In genomic region chr7:16753932-16754571, GRCh38 we compare ENCODE assay signal across 8 cellular contexts. TPM values are rescaled to one million over a fixed set of nuclear protein-coding genes. Genes with fewer than 3 reads are reported as not detected.
DNase-seq lines count a peak whose midpoint lies in the region; ATAC-seq and TF ChIP-seq lines count a peak whose summit lies in the region.

No MANE protein-coding gene starts in this region.

- peaks cover 15% of the 10 kb centered on the region for H3K4me1 Mint-ChIP-seq in activated naive CD8-positive, alpha-beta T cell treated with anti-CD3 and anti-CD28 coated beads, Interleukin-2, amount 10 ng/mL, durations not matched to agents 7 days and 5 days
- peaks cover 26% of the 10 kb centered on the region for H3K4me1 Mint-ChIP-seq in progenitor cell of endocrine pancreas (ENCODE audit: low read depth)

- no peaks in the 10 kb centered on the region for H3K36me3 ChIP-seq in HEK293 (ENCODE audit: control insufficient read depth in 2 of 2, insufficient read depth in 1 of 2, low read length in 2 of 2)

- DNase-seq in EH (ENCODE audit: low read depth) (peak; percentile 40), NCI-H345 (lab: John Stamatoyannopoulos, UW) (peak; percentile 52), right cardiac atrium (peak; percentile 21 to 66 (median 64)), progenitor cell of endocrine pancreas (ENCODE audit: low spot score, unreplicated experiment) (peak; percentile 52), GOT3 (lab: John Stamatoyannopoulos, UW) (no peak)
- DNase-seq in activated naive CD8-positive, alpha-beta T cell treated with anti-CD3 and anti-CD28 coated beads, Interleukin-2, amount 10 ng/mL, durations not matched to agents 7 days and 5 days = no peak

- ATAC-seq in activated naive CD8-positive, alpha-beta T cell treated with anti-CD3 and anti-CD28 coated beads, Interleukin-2, amount 10 ng/mL, durations not matched to agents 7 days and 5 days (ENCODE audit: low read depth) = peak; percentile 17
- ATAC-seq in right cardiac atrium = peak; percentile 65 to 71
- no peak for ATAC-seq in GM21528 (IDR thresholded peaks at IDR 0.05; ENCODE audit: low FRiP score, unreplicated experiment)

- POLR2A ChIA-PET in HEK293 (lab: Yijun Ruan, JAX) = interaction anchor here (2.1 kb wide), 1 partner anchor 17 kb away, joined by 9 read pairs; no protein-coding TSS in a partner anchor
- POLR2A ChIA-PET in activated naive CD8-positive, alpha-beta T cell treated with anti-CD3 and anti-CD28 coated beads, Interleukin-2, amount 10 ng/mL, durations not matched to agents 7 days and 5 days (lab: Charles Lee) = no interaction called here

- TF ChIP-seq CTCF in HEK293 (tag by site-specific recombination; IDR thresholded peaks at IDR 0.05) (0 out of 2 replicates have a peak, but pooled peaks have one; percentile 13), progenitor cell of endocrine pancreas (IDR thresholded peaks at IDR 0.05; ENCODE audit: unreplicated experiment) (no peak)

- H3K9me3 ChIP-seq in HEK293 (ENCODE audit: control insufficient read depth, insufficient read depth, low read depth, low read length) (no peaks in the 10 kb centered on the region), right cardiac atrium (ENCODE audit: control insufficient read depth, low read length) (no peaks in the 10 kb centered on the region)

- CTCF ChIA-PET in HEK293 (lab: Yijun Ruan, JAX) = interaction anchor here (1.8 kb wide), 1 partner anchor 16 kb away, joined by 7 read pairs; no protein-coding TSS in a partner anchor

- H3K4me1 ChIP-seq in HEK293 (ENCODE audit: control insufficient read depth, insufficient read depth, low read length) (peaks cover 6% of the 10 kb centered on the region; the same call in 1 of the 2 replicates), right cardiac atrium (ENCODE audit: control insufficient read depth, insufficient read depth, low read length) (no peaks in the 10 kb centered on the region)

- no peak overlapping the region for H3K27ac Mint-ChIP-seq in activated naive CD8-positive, alpha-beta T cell treated with anti-CD3 and anti-CD28 coated beads, Interleukin-2, amount 10 ng/mL, durations not matched to agents 7 days and 5 days
- peak overlapping the region; percentile 95 for H3K27ac Mint-ChIP-seq in progenitor cell of endocrine pancreas

- H3K4me3 ChIP-seq in HEK293 (ENCODE audit: low read depth, low read length) (peak overlapping the region; percentile 93), right cardiac atrium (ENCODE audit: low read length) (peak overlapping the region; percentile 84)

- intact Hi-C loops in right cardiac atrium (cut with DNase I) = no loop called here

- H3K4me3 Mint-ChIP-seq in activated naive CD8-positive, alpha-beta T cell treated with anti-CD3 and anti-CD28 coated beads, Interleukin-2, amount 10 ng/mL, durations not matched to agents 7 days and 5 days = peak overlapping the region; percentile 83
- peak overlapping the region; percentile 88 for H3K4me3 Mint-ChIP-seq in progenitor cell of endocrine pancreas (ENCODE audit: low read depth)

- under 1% methylated on average over 52 of the region's 52 CpGs for WGBS in right cardiac atrium

- H3K27me3 ChIP-seq in right cardiac atrium (ENCODE audit: control insufficient read depth, insufficient read depth) = no peaks in the 10 kb centered on the region

- no peaks in the 10 kb centered on the region for H3K9me3 Mint-ChIP-seq in activated naive CD8-positive, alpha-beta T cell treated with anti-CD3 and anti-CD28 coated beads, Interleukin-2, amount 10 ng/mL, durations not matched to agents 7 days and 5 days
- no peaks in the 10 kb centered on the region for H3K9me3 Mint-ChIP-seq in progenitor cell of endocrine pancreas (ENCODE audit: low read depth)

- H3K36me3 Mint-ChIP-seq in activated naive CD8-positive, alpha-beta T cell treated with anti-CD3 and anti-CD28 coated beads, Interleukin-2, amount 10 ng/mL, durations not matched to agents 7 days and 5 days = no peaks in the 10 kb centered on the region
- peaks cover 3% of the 10 kb centered on the region for H3K36me3 Mint-ChIP-seq in progenitor cell of endocrine pancreas (ENCODE audit: insufficient read depth)

- peaks cover 24% of the 10 kb centered on the region for H3K27me3 Mint-ChIP-seq in activated naive CD8-positive, alpha-beta T cell treated with anti-CD3 and anti-CD28 coated beads, Interleukin-2, amount 10 ng/mL, durations not matched to agents 7 days and 5 days
- H3K27me3 Mint-ChIP-seq in progenitor cell of endocrine pancreas = no peaks in the 10 kb centered on the region

- peak overlapping the region; percentile 45; the same call in 1 of the 2 replicates for H3K27ac ChIP-seq in HEK293 (ENCODE audit: extremely low read depth, low read depth, low read length)
- peak overlapping the region; percentile 8 for H3K27ac ChIP-seq in right cardiac atrium (ENCODE audit: low read length)

TF ChIP-seq in HEK293, 187 proteins besides CTCF, POLR2A, EP300 and RAD21 (continues in another document):
- TF ChIP-seq, protein P1, sequence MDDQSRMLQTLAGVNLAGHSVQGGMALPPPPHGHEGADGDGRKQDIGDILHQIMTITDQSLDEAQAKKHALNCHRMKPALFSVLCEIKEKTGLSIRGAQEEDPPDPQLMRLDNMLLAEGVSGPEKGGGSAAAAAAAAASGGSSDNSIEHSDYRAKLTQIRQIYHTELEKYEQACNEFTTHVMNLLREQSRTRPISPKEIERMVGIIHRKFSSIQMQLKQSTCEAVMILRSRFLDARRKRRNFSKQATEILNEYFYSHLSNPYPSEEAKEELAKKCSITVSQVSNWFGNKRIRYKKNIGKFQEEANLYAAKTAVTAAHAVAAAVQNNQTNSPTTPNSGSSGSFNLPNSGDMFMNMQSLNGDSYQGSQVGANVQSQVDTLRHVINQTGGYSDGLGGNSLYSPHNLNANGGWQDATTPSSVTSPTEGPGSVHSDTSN (CRISPR knock-in tag; IDR thresholded peaks at IDR 0.05) = peak; percentile 4; the same call in 1 of the 2 replicates
- TF ChIP-seq ZNF335 (tag by site-specific recombination; conservative IDR thresholded peaks at IDR 0.05) (peak; percentile 91), ZEB2 (tag by site-specific recombination; IDR thresholded peaks at IDR 0.05) (0 out of 2 replicates have a peak, but pooled peaks have one; percentile 55), ZFHX2 (tag by site-specific recombination; conservative IDR thresholded peaks at IDR 0.05) (peak; percentile 63), ZBTB48 (tag by site-specific recombination; IDR thresholded peaks at IDR 0.05) (0 out of 2 replicates have a peak, but pooled peaks have one; percentile 26), ZSCAN18 (tag by site-specific recombination; IDR thresholded peaks at IDR 0.05) (no peak), ZNF473 (tag by site-specific recombination; IDR thresholded peaks at IDR 0.05) (no peak)
- TF ChIP-seq, protein P2, sequence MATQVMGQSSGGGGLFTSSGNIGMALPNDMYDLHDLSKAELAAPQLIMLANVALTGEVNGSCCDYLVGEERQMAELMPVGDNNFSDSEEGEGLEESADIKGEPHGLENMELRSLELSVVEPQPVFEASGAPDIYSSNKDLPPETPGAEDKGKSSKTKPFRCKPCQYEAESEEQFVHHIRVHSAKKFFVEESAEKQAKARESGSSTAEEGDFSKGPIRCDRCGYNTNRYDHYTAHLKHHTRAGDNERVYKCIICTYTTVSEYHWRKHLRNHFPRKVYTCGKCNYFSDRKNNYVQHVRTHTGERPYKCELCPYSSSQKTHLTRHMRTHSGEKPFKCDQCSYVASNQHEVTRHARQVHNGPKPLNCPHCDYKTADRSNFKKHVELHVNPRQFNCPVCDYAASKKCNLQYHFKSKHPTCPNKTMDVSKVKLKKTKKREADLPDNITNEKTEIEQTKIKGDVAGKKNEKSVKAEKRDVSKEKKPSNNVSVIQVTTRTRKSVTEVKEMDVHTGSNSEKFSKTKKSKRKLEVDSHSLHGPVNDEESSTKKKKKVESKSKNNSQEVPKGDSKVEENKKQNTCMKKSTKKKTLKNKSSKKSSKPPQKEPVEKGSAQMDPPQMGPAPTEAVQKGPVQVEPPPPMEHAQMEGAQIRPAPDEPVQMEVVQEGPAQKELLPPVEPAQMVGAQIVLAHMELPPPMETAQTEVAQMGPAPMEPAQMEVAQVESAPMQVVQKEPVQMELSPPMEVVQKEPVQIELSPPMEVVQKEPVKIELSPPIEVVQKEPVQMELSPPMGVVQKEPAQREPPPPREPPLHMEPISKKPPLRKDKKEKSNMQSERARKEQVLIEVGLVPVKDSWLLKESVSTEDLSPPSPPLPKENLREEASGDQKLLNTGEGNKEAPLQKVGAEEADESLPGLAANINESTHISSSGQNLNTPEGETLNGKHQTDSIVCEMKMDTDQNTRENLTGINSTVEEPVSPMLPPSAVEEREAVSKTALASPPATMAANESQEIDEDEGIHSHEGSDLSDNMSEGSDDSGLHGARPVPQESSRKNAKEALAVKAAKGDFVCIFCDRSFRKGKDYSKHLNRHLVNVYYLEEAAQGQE (tag by site-specific recombination; IDR thresholded peaks at IDR 0.05) = 0 out of 2 replicates have a peak, but pooled peaks have one; percentile 10

RNA-seq across cellular contexts. Expression of gene TSPAN13, which starts 0.5 kb away (rescaled TPM):
- total RNA-seq in activated naive CD8-positive, alpha-beta T cell treated with anti-CD3 and anti-CD28 coated beads, Interleukin-2, amount 10 ng/mL, durations not matched to agents 7 days and 5 days = under 1 TPM; 0.42 to 0.91 TPM
- total RNA-seq in right cardiac atrium (10 to 100 TPM in 2 of 4 donors, 1 to 10 TPM in 2; 6.9 to 15.2 (median 10.4) TPM), progenitor cell of endocrine pancreas (112 and 116 TPM in 2 replicates)
- polyA plus RNA-seq in right cardiac atrium = 16.1 TPM

RNA-seq across cellular contexts. Expression of gene AGR2, which starts 50.7 kb away (rescaled TPM):
- not detected for total RNA-seq in activated naive CD8-positive, alpha-beta T cell treated with anti-CD3 and anti-CD28 coated beads, Interleukin-2, amount 10 ng/mL, durations not matched to agents 7 days and 5 days
- total RNA-seq in right cardiac atrium = not detected
- 0.16 TPM for polyA plus RNA-seq in right cardiac atrium
- total RNA-seq in progenitor cell of endocrine pancreas = 25.8 and 56.3 TPM in 2 replicates

Comparison
In these comparisons a context has a peak if more than half of its experiments do, and no peak if none do; other contexts are left out.
1. DNase-seq: peak in EH (single experiment), NCI-H345 (single experiment), right cardiac atrium (3 of 3) and progenitor cell of endocrine pancreas (single experiment); none in activated naive CD8-positive, alpha-beta T cell treated with anti-CD3 and anti-CD28 coated beads, Interleukin-2, amount 10 ng/mL, durations not matched to agents 7 days and 5 days (single experiment) and GOT3 (single experiment).
2. RNA of gene TSPAN13, which starts 0.5 kb away (total RNA-seq): 112 to 116 TPM in progenitor cell of endocrine pancreas and 6.9 to 15.2 TPM in right cardiac atrium; 0.42 to 0.91 TPM in activated naive CD8-positive, alpha-beta T cell treated with anti-CD3 and anti-CD28 coated beads, Interleukin-2, amount 10 ng/mL, durations not matched to agents 7 days and 5 days; every median in the first group is over 4 times any median in the second.
3. RNA of gene AGR2, which starts 50.7 kb away (total RNA-seq): 25.8 to 56.3 TPM in progenitor cell of endocrine pancreas; not detected in activated naive CD8-positive, alpha-beta T cell treated with anti-CD3 and anti-CD28 coated beads, Interleukin-2, amount 10 ng/mL, durations not matched to agents 7 days and 5 days and not detected in right cardiac atrium; every median in the first group is over 10 times any median in the second.